ENCODE assay signal across 1 cellular context in genomic region chr10:5557799-5558771, GRCh38.
TF ChIP-seq lines count a peak whose summit lies in the region.

No MANE protein-coding gene starts in this region.

TF ChIP-seq in IMR-90, 13 proteins besides CTCF, POLR2A, EP300 and RAD21:
- TF ChIP-seq CEBPB (IDR thresholded peaks at IDR 0.05; ENCODE audit: low read depth, low read length) (no peak), FOS (IDR thresholded peaks at IDR 0.05; ENCODE audit: low read depth, low read length) (no peak), NFE2L2 (IDR thresholded peaks at IDR 0.05; ENCODE audit: low read depth, low read length) (no peak), SMC3 (IDR thresholded peaks at IDR 0.05; ENCODE audit: low read depth, low read length) (no peak)
